In genomic region chr20:44885392-44886275, GRCh38 we compare ENCODE assay signal across 1 cellular context.
TF ChIP-seq lines count a peak whose summit lies in the region.

TSS of gene YWHAB (plus strand) at chr20:44885705. CDS start at chr20:44901534, 15,829 bp downstream.

TF ChIP-seq in K562, 482 proteins besides CTCF, POLR2A, EP300 and RAD21 (continued from another document):
- TF ChIP-seq E2F4 (CRISPR knock-in tag; IDR thresholded peaks at IDR 0.05; ENCODE audit: low read depth) (no peak), HDAC2 (IDR thresholded peaks at IDR 0.05) (no peak), MITF (IDR thresholded peaks at IDR 0.05) (no peak), TFAP4 (CRISPR knock-in tag; IDR thresholded peaks at IDR 0.05; ENCODE audit: borderline replicate concordance) (peak; percentile 43; the same call in 1 of the 2 replicates), DMBX1 (CRISPR knock-in tag; IDR thresholded peaks at IDR 0.05; ENCODE audit: borderline replicate concordance) (no peak), ZC3H8 (IDR thresholded peaks at IDR 0.05) (no peak), HDAC8 (tag; IDR thresholded peaks at IDR 0.05) (0 out of 2 replicates have a peak, but pooled peaks have one; percentile 29), SPI1 (IDR thresholded peaks at IDR 0.05; ENCODE audit: borderline replicate concordance, low read depth, low read length) (peak; percentile 78), ZNF639 (CRISPR knock-in tag; conservative IDR thresholded peaks at IDR 0.05 in 1 of 2, IDR thresholded peaks at IDR 0.05 in 1 of 2) (peak in 1 of 2 experiments; percentile 81; a peak in 2 of 4 replicates), RBM14 (IDR thresholded peaks at IDR 0.05; ENCODE audit: borderline replicate concordance, insufficient read depth, low read depth, low read length) (0 out of 2 replicates have a peak, but pooled peaks have one; percentile 47), KDM5B (IDR thresholded peaks at IDR 0.05; ENCODE audit: insufficient replicate concordance, low read depth, low read length) (peak; percentile 41), CGGBP1 (CRISPR knock-in tag; IDR thresholded peaks at IDR 0.05) (peak; percentile 92; the same call in 1 of the 2 replicates), ZNF407 (IDR thresholded peaks at IDR 0.05; ENCODE audit: low read depth) (no peak), U2AF1 (optimal IDR thresholded peaks at IDR 0.05; ENCODE audit: low read depth, low read length) (peak; percentile 56), L3MBTL2 (IDR thresholded peaks at IDR 0.05) (peak; percentile 67; the same call in 1 of the 2 replicates), ZBTB17 (CRISPR knock-in tag; IDR thresholded peaks at IDR 0.05) (0 out of 2 replicates have a peak, but pooled peaks have one; percentile 31), HMGN3 (IDR thresholded peaks at IDR 0.05; ENCODE audit: borderline replicate concordance, extremely low read depth, insufficient read length, low read depth, low read length) (peak; percentile 66), FUS (optimal IDR thresholded peaks at IDR 0.05; ENCODE audit: low read depth, low read length) (peak; percentile 52), PCBP1 (IDR thresholded peaks at IDR 0.05; ENCODE audit: low read depth, low read length, poor library complexity, severe bottlenecking) (peak; percentile 94), KLF16 (IDR thresholded peaks at IDR 0.05) (no peak; the same call in 1 of the 2 replicates), ARNT (IDR thresholded peaks at IDR 0.05) (peak in 1 of 2 experiments; percentile 69; a peak in 1 of 4 replicates), BCOR (IDR thresholded peaks at IDR 0.05) (no peak; the same call in 1 of the 2 replicates), ZNF384 (IDR thresholded peaks at IDR 0.05; ENCODE audit: low read depth, low read length) (0 out of 2 replicates have a peak, but pooled peaks have one; percentile 7), GTF2A2 (tag; IDR thresholded peaks at IDR 0.05) (no peak), DDX20 (tag; IDR thresholded peaks at IDR 0.05; ENCODE audit: low read depth) (no peak), HNRNPLL (IDR thresholded peaks at IDR 0.05; ENCODE audit: low read depth, low read length, poor library complexity, severe bottlenecking) (peak; percentile 94), E2F8 (IDR thresholded peaks at IDR 0.05; ENCODE audit: low read depth, partially characterized antibody) (peak; percentile 83), MLX (CRISPR knock-in tag; conservative IDR thresholded peaks at IDR 0.05) (0 out of 4 replicates have a peak, but pooled peaks of 1 of the 2 experiments have one; percentile 82), GABPA (tag; conservative IDR thresholded peaks at IDR 0.05; ENCODE audit: low read depth) (peak; percentile 96), HMG20A (CRISPR knock-in tag; conservative IDR thresholded peaks at IDR 0.05) (no peak), HLTF (IDR thresholded peaks at IDR 0.05) (no peak), RFX5 (IDR thresholded peaks at IDR 0.05; ENCODE audit: low read depth, low read length) (no peak), CBX8 (IDR thresholded peaks at IDR 0.05; ENCODE audit: borderline replicate concordance, extremely low read depth, low read depth, low read length, poor library complexity, severe bottlenecking) (no peak), CXXC5 (CRISPR knock-in tag; IDR thresholded peaks at IDR 0.05) (peak; percentile 91), TOE1 (IDR thresholded peaks at IDR 0.05; ENCODE audit: borderline replicate concordance) (peak; percentile 51; the same call in 1 of the 2 replicates), TOE1 (CRISPR knock-in tag; IDR thresholded peaks at IDR 0.05; ENCODE audit: borderline replicate concordance, low read depth) (no peak), ZKSCAN3 (CRISPR knock-in tag; IDR thresholded peaks at IDR 0.05) (no peak), NFXL1 (CRISPR knock-in tag; IDR thresholded peaks at IDR 0.05) (no peak), NELFE (IDR thresholded peaks at IDR 0.05; ENCODE audit: insufficient read depth, insufficient read length) (no peak), TEAD2 (tag; IDR thresholded peaks at IDR 0.05) (no peak), STAT5B (CRISPR knock-in tag; IDR thresholded peaks at IDR 0.05) (no peak), ZNF140 (CRISPR knock-in tag; IDR thresholded peaks at IDR 0.05) (no peak), KLF6 (CRISPR knock-in tag; IDR thresholded peaks at IDR 0.05; ENCODE audit: borderline replicate concordance) (peak; percentile 29; the same call in 1 of the 2 replicates), TAL1 (IDR thresholded peaks at IDR 0.05) (peak; percentile 12; the same call in 1 of the 2 replicates), ZNF316 (IDR thresholded peaks at IDR 0.05) (no peak; the same call in 1 of the 2 replicates), RBM25 (IDR thresholded peaks at IDR 0.05; ENCODE audit: low read depth, low read length, severe bottlenecking) (peak; percentile 72), SAP30 (IDR thresholded peaks at IDR 0.05; ENCODE audit: borderline replicate concordance, insufficient read depth, low read depth, low read length, poor library complexity, severe bottlenecking) (peak; percentile 76), ID3 (CRISPR knock-in tag; IDR thresholded peaks at IDR 0.05) (no peak), ID3 (tag; IDR thresholded peaks at IDR 0.05) (peak; percentile 59; the same call in 1 of the 2 replicates), BRF1 (IDR thresholded peaks at IDR 0.05; ENCODE audit: borderline replicate concordance, extremely low read depth, insufficient read length) (no peak), NONO (IDR thresholded peaks at IDR 0.05; ENCODE audit: low read depth in 2 of 2, low read length in 1 of 2) (peak; percentile 57 to 71; a peak in 2 of 4 replicates), MAFK (IDR thresholded peaks at IDR 0.05; ENCODE audit: low read length) (no peak)
